Comparison of ENCODE assay signal across 29 cellular contexts in the genomic region with DNA sequence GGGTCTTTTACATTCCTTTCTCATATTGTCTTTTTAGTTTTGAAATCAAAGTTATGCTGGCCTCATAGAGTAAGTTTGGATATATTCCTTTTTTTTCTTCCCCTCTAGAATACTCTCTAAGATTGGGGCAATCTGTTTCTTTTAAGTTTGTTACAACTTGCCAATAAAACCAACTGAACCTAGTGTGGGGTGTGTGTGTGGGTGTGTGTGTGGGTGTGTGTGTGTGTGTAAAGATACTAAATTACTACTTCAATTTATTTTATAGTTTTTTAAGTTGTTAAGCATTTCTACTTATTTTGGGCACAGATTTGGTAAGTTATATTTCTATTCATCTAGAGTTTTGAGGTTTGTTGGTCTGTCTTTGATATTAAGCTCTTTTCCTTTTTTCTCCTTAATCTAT.
"Had no signal": no experiment of that assay in that cellular context is flagged by ENCODE, and none has a peak within 500 bp of the region (broad histone marks: within the 10 kb centered on the region; RNA-seq: fewer than 3 reads in every experiment).

No MANE protein-coding gene starts in this region.

- H2AFZ ChIP-seq: hepatocyte had no signal

- H3K79me2 ChIP-seq: hepatocyte had no signal

- H3K4me3 ChIP-seq: colonic mucosa, coronary artery, dorsolateral prefrontal cortex, esophagus muscularis mucosa, esophagus squamous epithelium, gastrocnemius medialis, gastroesophageal sphincter, heart left ventricle, heart right ventricle, hepatocyte had no signal

- H3K4me2 ChIP-seq: hepatocyte had no signal

- H3K27me3 ChIP-seq: colonic mucosa, esophagus muscularis mucosa, esophagus squamous epithelium, gastroesophageal sphincter, hepatocyte had no signal

- ATAC-seq: effector memory CD8-positive, alpha-beta T cell; esophagus mucosa; foreskin keratinocyte; gastrocnemius medialis; gastroesophageal sphincter; heart left ventricle; heart right ventricle had no signal

- H3K36me3 ChIP-seq: colonic mucosa, esophagus muscularis mucosa, esophagus squamous epithelium, gastrocnemius medialis, gastroesophageal sphincter, heart left ventricle, heart right ventricle had no signal

- H3K27ac ChIP-seq: colonic mucosa, coronary artery, dorsolateral prefrontal cortex, epithelial cell of prostate, esophagus muscularis mucosa, esophagus squamous epithelium, foreskin keratinocyte, gastrocnemius medialis, gastroesophageal sphincter, heart left ventricle, heart right ventricle, hepatocyte had no signal

- H3K9me3 ChIP-seq: colonic mucosa, esophagus muscularis mucosa, esophagus squamous epithelium, gastrocnemius medialis, gastroesophageal sphincter, heart left ventricle, heart right ventricle had no signal

- DNase-seq: colonic mucosa; cortex of kidney; dermis blood vessel endothelial cell; dorsolateral prefrontal cortex; effector CD4-positive, alpha-beta T cell; effector CD8-positive, alpha-beta T cell; effector memory CD4-positive, alpha-beta T cell; effector memory CD8-positive, alpha-beta T cell; endodermal cell; erythroblast; esophagus squamous epithelium; foreskin fibroblast; foreskin keratinocyte; foreskin melanocyte; gastrocnemius medialis; glutamatergic neuron; head of caudate nucleus; heart left ventricle; heart right ventricle had no signal

- FAIRE-seq: colon, endometrium, endothelial cell of umbilical vein, frontal cortex had no signal

- H3K4me1 ChIP-seq: colonic mucosa, esophagus muscularis mucosa, gastrocnemius medialis, gastroesophageal sphincter had no signal
